Comparison of ENCODE assay signal across 13 cellular contexts in genomic region chr11:122671270-122671906, GRCh38. TPM values are rescaled to one million over a fixed set of nuclear protein-coding genes. Genes with fewer than 3 reads are reported as not detected.
DNase-seq lines count a peak whose midpoint lies in the region; ATAC-seq and TF ChIP-seq lines count a peak whose summit lies in the region.
"Had no signal": no experiment of that assay in that cellular context is flagged by ENCODE, and none has a peak within 500 bp of the region (broad histone marks: within the 10 kb centered on the region; RNA-seq: fewer than 3 reads in every experiment).

No MANE protein-coding gene starts in this region.

- H3K36me3 ChIP-seq in smooth muscle cell (ENCODE audit: low read depth) = no peaks in the 10 kb centered on the region
- H3K36me3 ChIP-seq: tibial nerve had no signal

- POLR2A ChIA-PET in activated CD4-positive, alpha-beta T cell treated with anti-CD3 and anti-CD28 coated beads for 36 hours (lab: Charles Lee) = interaction anchor here (0.5 kb wide), 1 partner anchor 9 kb away, joined by 3 read pairs; no protein-coding TSS in a partner anchor

- no peaks in the 10 kb centered on the region for H3K9me3 ChIP-seq in right cardiac atrium (ENCODE audit: control insufficient read depth, low read length)
- no peaks in the 10 kb centered on the region for H3K9me3 ChIP-seq in smooth muscle cell (replicated peaks; ENCODE audit: low read depth)

- H3K4me1 ChIP-seq in right cardiac atrium (ENCODE audit: control insufficient read depth, insufficient read depth, low read length) (no peaks in the 10 kb centered on the region), smooth muscle cell (ENCODE audit: low read depth) (no peaks in the 10 kb centered on the region)
- H3K4me1 ChIP-seq: tibial nerve had no signal

- H3K27ac ChIP-seq in right cardiac atrium (ENCODE audit: low read length) = no peak overlapping the region
- peak overlapping the region; percentile 84 for H3K27ac ChIP-seq in smooth muscle cell (ENCODE audit: low read depth)
- H3K27ac ChIP-seq: tibial nerve had no signal

- peaks cover 23% of the 10 kb centered on the region for H4K20me1 ChIP-seq in smooth muscle cell (ENCODE audit: low read depth)

- H3K4me3 Mint-ChIP-seq in activated CD4-positive, alpha-beta T cell treated with anti-CD3 and anti-CD28 coated beads for 36 hours = no peak overlapping the region

- H3K79me2 ChIP-seq in smooth muscle cell (ENCODE audit: low read depth) = peaks cover 39% of the 10 kb centered on the region

- H3K27me3 ChIP-seq in right cardiac atrium (ENCODE audit: control insufficient read depth, insufficient read depth) = no peaks in the 10 kb centered on the region
- H3K27me3 ChIP-seq in smooth muscle cell (ENCODE audit: low read depth) = no peaks in the 10 kb centered on the region
- H3K27me3 ChIP-seq: tibial nerve had no signal

- H3K4me1 Mint-ChIP-seq in activated CD4-positive, alpha-beta T cell treated with anti-CD3 and anti-CD28 coated beads for 36 hours = peaks cover 83% of the 10 kb centered on the region

- H3F3A ChIP-seq in smooth muscle cell (ENCODE audit: low read depth) = peaks cover 10% of the 10 kb centered on the region

- ATAC-seq in Right ventricle myocardium superior (ENCODE audit: poor library complexity) = peak; percentile 25
- ATAC-seq in right cardiac atrium = no peak
- no peak for ATAC-seq in activated CD4-positive, alpha-beta T cell treated with anti-CD3 and anti-CD28 coated beads for 36 hours
- ATAC-seq: activated CD4-positive, CD25-positive, alpha-beta regulatory T cell treated with anti-CD3 and anti-CD28 coated beads, Interleukin-2, amount 50 U/mL, for 24 hours had no signal

- intact Hi-C loops in Right ventricle myocardium superior (cut with DNase I) = no loop called here
- intact Hi-C loops in right cardiac atrium (cut with DNase I) = no loop called here
- intact Hi-C loops in activated CD4-positive, alpha-beta T cell treated with anti-CD3 and anti-CD28 coated beads for 36 hours (cut with DNase I, micrococcal nuclease) = no loop called here

- peaks cover 16% of the 10 kb centered on the region for H3K36me3 Mint-ChIP-seq in activated CD4-positive, alpha-beta T cell treated with anti-CD3 and anti-CD28 coated beads for 36 hours (ENCODE audit: low read depth)

- no peak overlapping the region for H3K4me3 ChIP-seq in right cardiac atrium (ENCODE audit: low read length)
- H3K4me3 ChIP-seq in fibroblast of villous mesenchyme (ENCODE audit: low read depth, low read length) = no peak overlapping the region
- H3K4me3 ChIP-seq in smooth muscle cell = no peak overlapping the region
- H3K4me3 ChIP-seq: tibial nerve had no signal

- no peak overlapping the region for H3K4me2 ChIP-seq in smooth muscle cell

- no peak overlapping the region for H3K27ac Mint-ChIP-seq in activated CD4-positive, alpha-beta T cell treated with anti-CD3 and anti-CD28 coated beads for 36 hours

- TF ChIP-seq CTCF in fibroblast of villous mesenchyme (IDR thresholded peaks at IDR 0.05; ENCODE audit: insufficient read depth, low read depth, low read length) = no peak
- no peak for TF ChIP-seq CTCF in smooth muscle cell (IDR thresholded peaks at IDR 0.05; ENCODE audit: borderline replicate concordance, insufficient read depth, poor library complexity, severe bottlenecking)

- peaks cover 4% of the 10 kb centered on the region for H3K9me3 Mint-ChIP-seq in activated CD4-positive, alpha-beta T cell treated with anti-CD3 and anti-CD28 coated beads for 36 hours (ENCODE audit: low read depth)

- 40% methylated on average over 12 of the region's 12 CpGs for WGBS in right cardiac atrium
- 59% methylated on average over 12 of the region's 12 CpGs for WGBS in smooth muscle cell (ENCODE audit: low lambda C conversion rate)

- H3K27me3 Mint-ChIP-seq in activated CD4-positive, alpha-beta T cell treated with anti-CD3 and anti-CD28 coated beads for 36 hours = no peaks in the 10 kb centered on the region

- CTCF ChIA-PET in activated CD4-positive, alpha-beta T cell treated with anti-CD3 and anti-CD28 coated beads for 36 hours (lab: Charles Lee) = interaction anchor here (0.9 kb wide), 2 partner anchors 9 to 10 kb away, joined by 3 to 4 read pairs; no protein-coding TSS in a partner anchor

- H3K9ac ChIP-seq in smooth muscle cell (ENCODE audit: low read depth) = peak overlapping the region; percentile 3

- H2AFZ ChIP-seq in smooth muscle cell (ENCODE audit: low read depth) = no peak overlapping the region

- no peak for DNase-seq in Right ventricle myocardium superior
- no peak for DNase-seq in right cardiac atrium
- peak; percentile 45 for DNase-seq in NCI-H345 treated with DMSO at 0.1 percent for 48 hours (lab: John Stamatoyannopoulos, UW; ENCODE audit: unreplicated experiment)
- peak; percentile 71 for DNase-seq in fibroblast of villous mesenchyme (ENCODE audit: low read depth)
- DNase-seq in smooth muscle cell (lab: John Stamatoyannopoulos, UW; ENCODE audit: unreplicated experiment) = no peak
- DNase-seq in T1000 (lab: John Stamatoyannopoulos, UW) = no peak
- no peak for DNase-seq in activated CD4-positive, alpha-beta T cell treated with anti-CD3 and anti-CD28 coated beads for 36 hours
- no peak for DNase-seq in stimulated activated CD4-positive, alpha-beta T cell treated with anti-CD3 and anti-CD28 coated beads, Interleukin-1b, Interleukin-23, amount 100 ng/mL, for 48 hours
- DNase-seq: activated T-cell treated with anti-CD3 and anti-CD28 coated beads, Interleukin-2, amount 50 U/mL, for 1 hour; KG1; stimulated activated CD4-positive, alpha-beta T cell treated with anti-CD3 and anti-CD28 coated beads, Interleukin-15, amount 100 ng/mL, for 24 hours had no signal

RNA-seq across cellular contexts. Expression of gene UBASH3B, which starts 15.9 kb away (rescaled TPM):
- 2.5 TPM for total RNA-seq in Right ventricle myocardium superior
- 1 to 10 TPM; 1.5 to 2.5 (median 1.6) TPM for total RNA-seq in right cardiac atrium
- 0.34 TPM for polyA plus RNA-seq in right cardiac atrium
- 26.1 and 30.7 TPM in 2 replicates for total RNA-seq in fibroblast of villous mesenchyme
- 30.5 and 34.1 TPM in 2 replicates for total RNA-seq in smooth muscle cell
- 15.8 and 23.1 TPM in 2 replicates for polyA plus RNA-seq in smooth muscle cell
- total RNA-seq in activated CD4-positive, alpha-beta T cell treated with anti-CD3 and anti-CD28 coated beads for 36 hours = 10 to 100 TPM; 16.2 to 20.1 TPM

Comparison
In these comparisons a context has a peak if more than half of its experiments do, and no peak if none do; other contexts are left out.
1. DNase-seq: peak in NCI-H345 treated with DMSO at 0.1 percent for 48 hours (single experiment) and fibroblast of villous mesenchyme (single experiment); none in Right ventricle myocardium superior (single experiment), right cardiac atrium (0 of 3), smooth muscle cell (single experiment), T1000 (single experiment), activated CD4-positive, alpha-beta T cell treated with anti-CD3 and anti-CD28 coated beads for 36 hours (single experiment) and stimulated activated CD4-positive, alpha-beta T cell treated with anti-CD3 and anti-CD28 coated beads, Interleukin-1b, Interleukin-23, amount 100 ng/mL, for 48 hours (single experiment).